ENCODE assay signal across 7 cellular contexts in the genomic region with DNA sequence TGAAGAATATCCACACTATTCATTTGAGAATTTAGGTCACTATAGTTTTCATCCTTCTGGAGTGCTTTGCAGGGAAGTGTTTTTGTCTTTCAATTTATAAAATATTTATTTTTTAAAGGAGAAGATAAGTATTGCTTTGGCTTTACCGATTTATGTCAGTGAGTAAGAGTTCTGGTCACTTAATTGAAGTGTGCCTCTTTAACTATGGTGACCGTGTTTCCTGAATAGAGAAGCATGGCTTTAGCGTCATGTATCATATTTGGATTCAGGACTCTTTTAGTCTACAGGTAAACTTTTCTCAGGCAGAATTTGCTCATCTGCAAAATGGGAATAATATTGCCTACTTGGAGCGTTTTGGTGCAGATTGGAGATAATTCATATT. TPM values are rescaled to one million over a fixed set of nuclear protein-coding genes. Genes with fewer than 3 reads are reported as not detected.
DNase-seq lines count a peak whose midpoint lies in the region; ATAC-seq and TF ChIP-seq lines count a peak whose summit lies in the region.

No MANE protein-coding gene starts in this region.

- ATAC-seq in GM19455 (IDR thresholded peaks at IDR 0.05; ENCODE audit: unreplicated experiment) (peak; percentile 8), psoas muscle (no peak)

- intact Hi-C loops in psoas muscle (cut with DNase I), result no loop called here

- H3K4me1 ChIP-seq in OCI-LY1 (ENCODE audit: insufficient read depth, low read length, severe bottlenecking) (peaks cover 21% of the 10 kb centered on the region), psoas muscle (peaks cover 22% of the 10 kb centered on the region)

- peaks cover 22% of the 10 kb centered on the region for H3K79me2 ChIP-seq in OCI-LY1 (ENCODE audit: insufficient read depth, low read length)

- peak overlapping the region; percentile 92 for H3K9ac ChIP-seq in OCI-LY1 (ENCODE audit: low read length)

- H3K9me2 ChIP-seq in OCI-LY1 (ENCODE audit: low read depth, low read length), result no peaks in the 10 kb centered on the region

- CTCF ChIA-PET in HEK293T (lab: Yijun Ruan, JAX), result no interaction called here

- POLR2A ChIA-PET in HEK293T (lab: Yijun Ruan, JAX), result no interaction called here

- no peak overlapping the region for H3K27ac ChIP-seq in OCI-LY1 (ENCODE audit: low read depth, low read length, poor library complexity, severe bottlenecking)
- peak overlapping the region; percentile 83 for H3K27ac ChIP-seq in epithelial cell of prostate
- peak overlapping the region; percentile 90 for H3K27ac ChIP-seq in psoas muscle

- no peak for TF ChIP-seq CTCF in OCI-LY1 (IDR thresholded peaks at IDR 0.05; ENCODE audit: low read length)
- no peak for TF ChIP-seq CTCF in psoas muscle (IDR thresholded peaks at IDR 0.05)

- WGBS in psoas muscle, 3 donors, result 5 to 6% (median 6%) methylated on average over 4 of the region's 4 CpGs

- no peak for DNase-seq in epithelial cell of prostate (ENCODE audit: low read depth, low spot score)
- no peak for DNase-seq in psoas muscle
- no peak for DNase-seq in effector CD8-positive, alpha-beta T cell (lab: John Stamatoyannopoulos, UW)
- DNase-seq in HEK293T (ENCODE audit: extremely low spot score), result no peak
- no peak for DNase-seq in iPS-NIHi7 (ENCODE audit: extremely low spot score)

- no peaks in the 10 kb centered on the region for H3F3A ChIP-seq in OCI-LY1 (ENCODE audit: insufficient read depth, low read length)

- H3K27me3 ChIP-seq in OCI-LY1 (ENCODE audit: insufficient read depth, low read length) (no peaks in the 10 kb centered on the region), psoas muscle (ENCODE audit: insufficient read depth in 3 of 3, low read length in 2 of 3) (no peaks in the 10 kb centered on the region)

- H2AFZ ChIP-seq in OCI-LY1 (ENCODE audit: low read length), result no peak overlapping the region

- H3K36me3 ChIP-seq in OCI-LY1 (ENCODE audit: insufficient read depth, low read length), result peaks cover 30% of the 10 kb centered on the region
- peaks cover 6 to 31% of the 10 kb centered on the region in 2 donors for H3K36me3 ChIP-seq in psoas muscle (ENCODE audit: insufficient read depth in 1 of 2, low read depth in 1 of 2)

- H3K4me2 ChIP-seq in OCI-LY1 (ENCODE audit: low read length), result peak overlapping the region; percentile 94

- H4K20me1 ChIP-seq in OCI-LY1 (ENCODE audit: insufficient read depth, low read length), result no peaks in the 10 kb centered on the region

- H3K9me3 ChIP-seq in OCI-LY1 (ENCODE audit: low read length) (no peaks in the 10 kb centered on the region), psoas muscle (no peaks in the 10 kb centered on the region)

- H3K4me3 ChIP-seq in OCI-LY1 (ENCODE audit: low read depth, low read length, poor library complexity, severe bottlenecking) (peak overlapping the region; percentile 87), psoas muscle (peak overlapping the region; percentile 77)

TF ChIP-seq in HEK293T, 16 proteins besides CTCF, POLR2A, EP300 and RAD21:
- no peak for TF ChIP-seq FOXK2 (IDR thresholded peaks at IDR 0.05)
- TF ChIP-seq LEF1 (IDR thresholded peaks at IDR 0.05; ENCODE audit: borderline replicate concordance), result no peak
- no peak for TF ChIP-seq L3MBTL2 (conservative IDR thresholded peaks at IDR 0.05)
- no peak for TF ChIP-seq HDGF (IDR thresholded peaks at IDR 0.05; ENCODE audit: borderline replicate concordance)

RNA-seq across cellular contexts. Expression of a gene that starts 0.9 kb away (rescaled TPM):
- total RNA-seq in psoas muscle, result 10 to 100 TPM; 11.5 to 17.7 (median 12.6) TPM
- 1 to 10 TPM; 5.5 to 9.7 (median 6.3) TPM for polyA plus RNA-seq in psoas muscle
